In genomic region chr20:32680544-32681174, GRCh38 we compare ENCODE assay signal across 14 cellular contexts. TPM values are rescaled to one million over a fixed set of nuclear protein-coding genes. Genes with fewer than 3 reads are reported as not detected.
DNase-seq lines count a peak whose midpoint lies in the region; ATAC-seq, FAIRE-seq and TF ChIP-seq lines count a peak whose summit lies in the region.
"Had no signal": no experiment of that assay in that cellular context is flagged by ENCODE, and none has a peak within 500 bp of the region (broad histone marks: within the 10 kb centered on the region; RNA-seq: fewer than 3 reads in every experiment).

No MANE protein-coding gene starts in this region.

- H3K9ac ChIP-seq in BLaER1 treated with 17β-estradiol and CSF1 and Interleukin-3, amounts not matched to agents 10 nM and 100 nM: peak overlapping the region; percentile 16 to 78 (median 62); a peak in 19 of 22 replicates
- H3K9ac ChIP-seq in HUES64 (ENCODE audit: low read depth, low read length) (0 out of 2 replicates have a peak overlapping the region, but pooled peaks have one; percentile 22), kidney (ENCODE audit: low read length in 2 of 2) (no peak overlapping the region)

- H3K9me3 Mint-ChIP-seq in WTC11: no peaks in the 10 kb centered on the region

- peak overlapping the region; percentile 33; the same call in 1 of the 2 replicates for H3K4me3 Mint-ChIP-seq in WTC11
- H3K4me3 Mint-ChIP-seq: activated naive CD8-positive, alpha-beta T cell had no signal

- H3K9me3 ChIP-seq in BLaER1 treated with 17β-estradiol and CSF1 and Interleukin-3, amounts not matched to agents 10 nM and 100 nM (replicated peaks in 1 of 11): no peaks in the 10 kb centered on the region
- H3K9me3 ChIP-seq in HUES64 (ENCODE audit: insufficient read depth, low read depth, low read length): no peaks in the 10 kb centered on the region
- no peaks in the 10 kb centered on the region for H3K9me3 ChIP-seq in kidney (ENCODE audit: control insufficient read depth in 1 of 2, low read length in 2 of 2)
- H3K9me3 ChIP-seq: stomach had no signal

- no peaks in the 10 kb centered on the region for H4K20me1 ChIP-seq in BLaER1 treated with 17β-estradiol and CSF1 and Interleukin-3, amounts not matched to agents 10 nM and 100 nM

- H3K27ac ChIP-seq in BLaER1 treated with 17β-estradiol and CSF1 and Interleukin-3, amounts not matched to agents 10 nM and 100 nM: peak overlapping the region in 9 of 11 experiments; percentile 55 to 90 (median 85); a peak in 17 of 22 replicates
- H3K27ac ChIP-seq in HUES64 (ENCODE audit: low read depth, low read length) (peak overlapping the region; percentile 74), kidney (ENCODE audit: low read depth in 2 of 2, low read length in 2 of 2) (no peak overlapping the region)
- H3K27ac ChIP-seq: coronary artery, stomach had no signal

- DNase-seq in WTC11 (ENCODE audit: low spot score): no peak
- peak; percentile 35 for DNase-seq in kidney
- no peak for DNase-seq in ACHN
- DNase-seq in central memory CD4-positive, alpha-beta T cell: no peak
- DNase-seq: stimulated activated CD4-positive, alpha-beta T cell treated with anti-CD3 and anti-CD28 coated beads, Interleukin-4, amount 100 ng/mL, for 24 hours; stomach; T-helper 9 cell had no signal

- FAIRE-seq in kidney (lab: Jason Lieb, UNC): no peak

- no CpG with 5 or more reads among the region's 1 CpG for WGBS in HUES64

- H3K27me3 ChIP-seq in BLaER1 treated with 17β-estradiol and CSF1 and Interleukin-3, amounts not matched to agents 10 nM and 100 nM: no peaks in the 10 kb centered on the region
- no peaks in the 10 kb centered on the region for H3K27me3 ChIP-seq in HUES64 (ENCODE audit: insufficient read depth, low read length)
- H3K27me3 ChIP-seq: stomach had no signal

- peak overlapping the region; percentile 86 for H3K27ac Mint-ChIP-seq in WTC11
- H3K27ac Mint-ChIP-seq: activated naive CD8-positive, alpha-beta T cell had no signal

- H3K4me1 ChIP-seq in BLaER1 treated with 17β-estradiol and CSF1 and Interleukin-3, amounts not matched to agents 10 nM and 100 nM: peaks cover 44 to 100% (median 97%) of the 10 kb centered on the region in 10 experiments
- H3K4me1 ChIP-seq in HUES64 (ENCODE audit: insufficient read depth, low read length) (peaks cover 18% of the 10 kb centered on the region), kidney (ENCODE audit: control insufficient read depth in 1 of 2, insufficient read depth in 1 of 2, low read depth in 1 of 2, low read length in 2 of 2) (no peaks in the 10 kb centered on the region)

- POLR2A ChIA-PET in WTC11 (lab: Charles Lee): interaction anchor here (0.6 to 1.9 kb wide), 7 partner anchors 9 to 100 kb away, joined by 3 to 7 read pairs (median 5); partner anchors contain the start of gene COMMD7

- no peaks in the 10 kb centered on the region for H3K36me3 ChIP-seq in BLaER1 treated with 17β-estradiol and CSF1 and Interleukin-3, amounts not matched to agents 10 nM and 100 nM
- H3K36me3 ChIP-seq in HUES64 (ENCODE audit: insufficient read depth, low read length) (no peaks in the 10 kb centered on the region), kidney (ENCODE audit: control insufficient read depth in 1 of 2, insufficient read depth in 2 of 2, low read length in 2 of 2) (no peaks in the 10 kb centered on the region)
- H3K36me3 ChIP-seq: stomach had no signal

- H3K36me3 Mint-ChIP-seq in WTC11: no peaks in the 10 kb centered on the region
- H3K36me3 Mint-ChIP-seq: activated naive CD8-positive, alpha-beta T cell had no signal

- in situ Hi-C loops in ACHN (cut with HindIII; ENCODE audit: low pct_ligation_motif_present, low pct_unique_long_range_greater_than_20kb, low sequenced_read_pairs): loop anchor here (25.0 kb wide), 1 partner anchor 107 kb away; no protein-coding TSS in a partner anchor

- CTCF ChIA-PET in WTC11 (lab: Charles Lee): interaction anchor here (0.6 to 5.2 kb wide), 14 partner anchors 8 to 159 kb away, joined by 3 to 52 read pairs (median 5); partner anchors contain the start of genes C20orf203 and COMMD7

- peaks cover 42% of the 10 kb centered on the region for H3K4me1 Mint-ChIP-seq in WTC11

- no peak for TF ChIP-seq CTCF in WTC11 (IDR thresholded peaks at IDR 0.05)
- no peak for TF ChIP-seq CTCF in kidney (IDR thresholded peaks at IDR 0.05; ENCODE audit: borderline replicate concordance, extremely low read depth, insufficient read depth)

- H3K27me3 Mint-ChIP-seq in WTC11 (ENCODE audit: low read depth): no peaks in the 10 kb centered on the region
- H3K27me3 Mint-ChIP-seq: activated naive CD8-positive, alpha-beta T cell had no signal

- intact Hi-C loops in kidney (cut with DNase I): no loop called here

- ATAC-seq in WTC11 (peak; percentile 14), HG02885 (IDR thresholded peaks at IDR 0.05; ENCODE audit: poor library complexity, unreplicated experiment) (no peak), GM18517 (IDR thresholded peaks at IDR 0.05; ENCODE audit: unreplicated experiment) (no peak)

- peak overlapping the region; percentile 68 to 97 (median 88) for H3K4me2 ChIP-seq in BLaER1 treated with 17β-estradiol and CSF1 and Interleukin-3, amounts not matched to agents 10 nM and 100 nM

- peak overlapping the region in 6 of 10 experiments; percentile 10 to 46 (median 20); a peak in 7 of 20 replicates for H3K4me3 ChIP-seq in BLaER1 treated with 17β-estradiol and CSF1 and Interleukin-3, amounts not matched to agents 10 nM and 100 nM
- H3K4me3 ChIP-seq in HUES64 (ENCODE audit: low read length) (0 out of 2 replicates have a peak overlapping the region, but pooled peaks have one; percentile 4), kidney (ENCODE audit: low read length in 2 of 2) (no peak overlapping the region)
- H3K4me3 ChIP-seq: coronary artery, stomach had no signal

TF ChIP-seq in WTC11, 78 proteins besides CTCF, POLR2A, EP300 and RAD21:
- no peak for TF ChIP-seq SOX15 (CRISPR knock-in tag; IDR thresholded peaks at IDR 0.05)
- no peak for TF ChIP-seq HMGA2 (CRISPR knock-in tag; IDR thresholded peaks at IDR 0.05)
- no peak for TF ChIP-seq E2F5 (CRISPR knock-in tag; IDR thresholded peaks at IDR 0.05)
- TF ChIP-seq GABPB1 (CRISPR knock-in tag; IDR thresholded peaks at IDR 0.05): no peak
- no peak for TF ChIP-seq NFYB (CRISPR knock-in tag; conservative IDR thresholded peaks at IDR 0.05; ENCODE audit: low read depth)
- no peak for TF ChIP-seq FOXP1 (CRISPR knock-in tag; IDR thresholded peaks at IDR 0.05; ENCODE audit: borderline replicate concordance)
- TF ChIP-seq ZNF232 (CRISPR knock-in tag; IDR thresholded peaks at IDR 0.05): no peak
- TF ChIP-seq NR1H2 (CRISPR knock-in tag; IDR thresholded peaks at IDR 0.05): no peak
- no peak for TF ChIP-seq TCF7 (CRISPR knock-in tag; IDR thresholded peaks at IDR 0.05; ENCODE audit: low read depth)
- TF ChIP-seq TEAD4 (CRISPR knock-in tag; IDR thresholded peaks at IDR 0.05): no peak
- TF ChIP-seq ESRRA (CRISPR knock-in tag; IDR thresholded peaks at IDR 0.05; ENCODE audit: borderline replicate concordance): no peak

RNA-seq across cellular contexts. Expression of gene C20orf203, which starts 6.9 kb away (rescaled TPM):
- polyA plus RNA-seq in HUES64 (2013, experiment 1 of 2): not detected
- polyA plus RNA-seq in HUES64 (2013, experiment 2 of 2): not detected
- total RNA-seq in WTC11 (2021): 0.07 to 0.34 TPM (median 0.15 TPM) in 3 replicates
- total RNA-seq in kidney: not detected
- not detected for polyA plus RNA-seq in kidney (ENCODE audit: insufficient read depth, low read depth, low replicate concordance)
- total RNA-seq: mucosa of gallbladder had no signal

Comparison
In these comparisons a context has a peak if more than half of its experiments do, and no peak if none do; other contexts are left out.
1. H3K27ac ChIP-seq: peak in BLaER1 treated with 17β-estradiol and CSF1 and Interleukin-3, amounts not matched to agents 10 nM and 100 nM (9 of 11) and HUES64 (single experiment); none in kidney (0 of 2).
2. H3K4me3 ChIP-seq: peak in BLaER1 treated with 17β-estradiol and CSF1 and Interleukin-3, amounts not matched to agents 10 nM and 100 nM (6 of 10) and HUES64 (single experiment); none in kidney (0 of 2).
3. H3K9ac ChIP-seq: peak in BLaER1 treated with 17β-estradiol and CSF1 and Interleukin-3, amounts not matched to agents 10 nM and 100 nM (11 of 11) and HUES64 (single experiment); none in kidney (0 of 2).